In the genomic region with DNA sequence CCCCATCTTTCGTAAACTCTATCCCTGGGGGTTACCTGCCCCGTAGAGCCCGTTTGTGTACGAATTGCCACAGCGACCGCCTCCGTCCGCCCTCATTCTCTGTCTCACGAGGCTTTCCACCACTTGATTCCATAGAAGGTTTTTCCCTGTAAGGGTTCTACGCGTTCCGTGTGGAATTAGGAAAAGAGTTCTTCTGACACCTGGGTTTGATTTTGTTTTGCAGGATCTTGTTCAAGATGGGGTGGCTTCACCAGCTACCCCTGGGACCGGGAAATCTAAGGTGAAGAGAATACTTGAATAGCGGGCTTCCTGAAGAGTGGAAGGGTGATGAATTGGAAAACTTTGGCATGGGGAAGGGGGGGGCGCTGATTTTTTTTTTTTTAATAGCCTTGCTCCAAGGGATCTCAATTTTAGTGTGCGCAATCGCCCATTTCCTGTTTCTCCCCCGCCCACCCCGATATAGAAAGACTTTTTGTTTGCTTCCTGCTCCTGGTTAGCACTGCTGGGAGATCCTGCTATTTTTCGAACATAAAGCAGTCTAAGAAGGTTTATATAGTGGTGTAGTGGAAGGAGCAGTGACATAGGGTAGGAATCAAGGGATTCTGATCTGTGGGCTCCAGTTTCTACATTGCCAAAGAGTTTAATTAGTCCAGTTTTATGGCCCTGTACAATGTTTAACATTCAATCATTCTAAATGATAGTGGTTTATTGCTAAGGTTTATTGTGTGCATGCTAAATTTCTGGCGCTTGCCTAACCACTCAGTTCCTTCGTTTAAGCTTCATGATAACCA, we compare ENCODE assay signal across 1 cellular context.
TF ChIP-seq lines count a peak whose summit lies in the region.

No MANE protein-coding gene starts in this region.

TF ChIP-seq in HEK293, 187 proteins besides CTCF, POLR2A, EP300 and RAD21 (continued from another document):
- TF ChIP-seq, protein P1, sequence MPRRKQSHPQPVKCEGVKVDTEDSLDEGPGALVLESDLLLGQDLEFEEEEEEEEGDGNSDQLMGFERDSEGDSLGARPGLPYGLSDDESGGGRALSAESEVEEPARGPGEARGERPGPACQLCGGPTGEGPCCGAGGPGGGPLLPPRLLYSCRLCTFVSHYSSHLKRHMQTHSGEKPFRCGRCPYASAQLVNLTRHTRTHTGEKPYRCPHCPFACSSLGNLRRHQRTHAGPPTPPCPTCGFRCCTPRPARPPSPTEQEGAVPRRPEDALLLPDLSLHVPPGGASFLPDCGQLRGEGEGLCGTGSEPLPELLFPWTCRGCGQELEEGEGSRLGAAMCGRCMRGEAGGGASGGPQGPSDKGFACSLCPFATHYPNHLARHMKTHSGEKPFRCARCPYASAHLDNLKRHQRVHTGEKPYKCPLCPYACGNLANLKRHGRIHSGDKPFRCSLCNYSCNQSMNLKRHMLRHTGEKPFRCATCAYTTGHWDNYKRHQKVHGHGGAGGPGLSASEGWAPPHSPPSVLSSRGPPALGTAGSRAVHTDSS (tag by site-specific recombination; IDR thresholded peaks at IDR 0.05) = no peak
- no peak for TF ChIP-seq ZNF707 (tag by site-specific recombination; IDR thresholded peaks at IDR 0.05)
- no peak for TF ChIP-seq YY2 (tag by site-specific recombination; IDR thresholded peaks at IDR 0.05)
